8 cellular contexts compared by ENCODE assay signal in the genomic region with DNA sequence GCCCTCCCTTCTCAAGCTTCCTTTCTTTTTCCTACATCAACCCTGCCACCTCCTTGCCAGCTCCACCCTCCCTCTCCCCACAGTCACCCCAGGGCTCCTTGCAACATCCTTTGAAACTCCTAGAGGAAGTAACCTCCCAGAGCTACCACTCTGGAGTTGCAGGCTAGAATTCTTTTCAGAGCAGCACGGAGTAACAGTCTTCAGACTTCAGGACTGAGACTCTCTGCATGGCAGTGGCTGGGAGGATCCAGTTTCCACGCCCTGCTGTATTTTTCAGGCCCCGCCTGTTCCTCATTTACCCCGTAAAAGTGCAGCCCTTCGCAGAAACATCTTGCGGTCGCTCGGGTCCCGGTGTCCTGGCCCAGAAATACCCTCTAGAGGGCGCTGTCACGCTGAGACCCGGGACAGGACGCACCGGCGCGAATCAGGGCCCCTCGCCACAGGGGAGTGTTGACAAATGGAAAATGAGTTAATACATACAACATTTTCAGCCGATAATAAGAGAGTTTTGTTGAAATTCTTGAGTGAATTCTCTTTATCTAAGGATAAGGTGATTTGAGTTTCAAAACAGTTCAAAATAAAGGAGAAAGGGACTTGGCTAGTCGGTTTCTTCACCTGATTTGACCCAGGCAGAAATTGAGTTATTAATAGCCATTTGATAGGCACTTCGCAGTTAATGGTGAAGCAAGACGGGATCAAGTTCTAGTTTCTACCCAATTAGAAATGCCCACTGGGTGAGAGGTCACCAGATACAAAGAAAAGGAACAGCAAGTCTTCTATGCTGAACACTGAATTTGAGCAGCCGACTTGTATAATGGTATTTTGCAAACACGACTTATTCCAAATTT. TPM values are rescaled to one million over a fixed set of nuclear protein-coding genes. Genes with fewer than 3 reads are reported as not detected.
DNase-seq lines count a peak whose midpoint lies in the region; ATAC-seq and TF ChIP-seq lines count a peak whose summit lies in the region.

No MANE protein-coding gene starts in this region.

- intact Hi-C loops in left lung (cut with DNase I): loop anchor here in 1 of 2 donors (2.0 kb wide), 1 partner anchor 96 kb away; no protein-coding TSS in a partner anchor

- H3K4me1 ChIP-seq in left lung: peaks cover 0 to 26% of the 10 kb centered on the region in 2 donors

- ATAC-seq in HG03060 (IDR thresholded peaks at IDR 0.05; ENCODE audit: low read depth, unreplicated experiment) (peak; percentile 47), left lung (peak; percentile 88)

- peak overlapping the region; percentile 8 to 12 for H3K4me3 ChIP-seq in left lung

- H3K27ac ChIP-seq in cingulate gyrus (ENCODE audit: low read depth, low read length) (peak overlapping the region; percentile 29), left lung (peak overlapping the region in 1 of 2 donors; percentile 42)

- TF ChIP-seq CTCF in left lung (IDR thresholded peaks at IDR 0.05): peak; percentile 81 to 84

- no peaks in the 10 kb centered on the region for H3K9me3 ChIP-seq in left lung

- DNase-seq in NCI-H2196 (lab: John Stamatoyannopoulos, UW; ENCODE audit: unreplicated experiment) (peak; percentile 18), NCI-H2196 treated with DMSO at 0.1 percent for 48 hours (lab: John Stamatoyannopoulos, UW; ENCODE audit: unreplicated experiment) (no peak), NCI-H460 (ENCODE audit: extremely low read depth, low read depth) (peak; percentile 60), left lung (peak; percentile 84 to 89)
- DNase-seq in activated CD4-positive, alpha-beta T cell treated with anti-CD3 and anti-CD28 coated beads for 48 hours: peak; percentile 90
- DNase-seq in stimulated activated CD4-positive, alpha-beta T cell treated with anti-CD3 and anti-CD28 coated beads, Interleukin-4, amount 100 ng/mL, for 1 hour: peak; percentile 80

- H3K27me3 ChIP-seq in left lung: peaks cover 0 to 10% of the 10 kb centered on the region in 2 donors

- no peaks in the 10 kb centered on the region for H3K36me3 ChIP-seq in left lung

RNA-seq across cellular contexts. Expression of a gene that starts 18.5 kb away (rescaled TPM):
- total RNA-seq in NCI-H460 (2014; rRNA removed; shearing (Covaris generic)): not detected in 2 replicates
- not detected in 2 replicates for polyA plus RNA-seq in NCI-H460 (2014; cell fraction: nucleus; rRNA removed)
- not detected for total RNA-seq in left lung

RNA-seq across cellular contexts. Expression of a gene that starts 58.0 kb away (rescaled TPM):
- 10.7 and 11.9 TPM in 2 replicates for total RNA-seq in NCI-H460 (2014; rRNA removed; shearing (Covaris generic))
- polyA plus RNA-seq in NCI-H460 (2014; cell fraction: nucleus; rRNA removed): 42.6 and 44.5 TPM in 2 replicates
- total RNA-seq in left lung: 10 to 100 TPM; 33.1 to 47.2 TPM
